Comparison of ENCODE assay signal across 8 cellular contexts in genomic region chr2:181456660-181457120, GRCh38. TPM values are rescaled to one million over a fixed set of nuclear protein-coding genes. Genes with fewer than 3 reads are reported as not detected.
DNase-seq lines count a peak whose midpoint lies in the region; ATAC-seq and TF ChIP-seq lines count a peak whose summit lies in the region.

No MANE protein-coding gene starts in this region.

- ATAC-seq in HG03571 (IDR thresholded peaks at IDR 0.05; ENCODE audit: unreplicated experiment), result peak; percentile 81

- peak overlapping the region; percentile 52 to 84 (median 53) for H3K4me3 ChIP-seq in breast epithelium
- H3K4me3 ChIP-seq in liver (ENCODE audit: low read depth in 1 of 3, low read length in 3 of 3), result peak overlapping the region in 2 of 3 donors; percentile 58 to 61

- peak; percentile 78 for DNase-seq in CD1c-positive myeloid dendritic cell (ENCODE audit: extremely low spot score)
- DNase-seq in GM20000 (ENCODE audit: low spot score), result peak; percentile 67
- peak; percentile 84 for DNase-seq in UCSD-AML1 (lab: John Stamatoyannopoulos, UW; ENCODE audit: unreplicated experiment)
- peak in 1 of 2 donors; percentile 23 for DNase-seq in breast epithelium (ENCODE audit: low spot score in 2 of 2)
- peak; percentile 21 for DNase-seq in stimulated activated CD8-positive, alpha-beta memory T cell treated with anti-CD3 and anti-CD28 coated beads, Interleukin-12 subunit alpha, Interleukin-12 subunit beta, amount 100 ng/mL, for 24 hours (ENCODE audit: extremely low read depth)
- no peak for DNase-seq in ACHN

- H3K27me3 ChIP-seq in breast epithelium (peaks cover 2 to 7% of the 10 kb centered on the region in 2 donors), liver (ENCODE audit: control insufficient read depth in 4 of 4, insufficient read depth in 4 of 4, low read length in 3 of 4) (peaks cover 0 to 4% (median 2%) of the 10 kb centered on the region in 4 donors)

- intact Hi-C loops in breast epithelium (cut with DNase I; ENCODE audit: low total_unique reads), result no loop called here

- no peak for TF ChIP-seq POLR2A in breast epithelium (IDR thresholded peaks at IDR 0.05)

- no peaks in the 10 kb centered on the region for H3K4me1 ChIP-seq in breast epithelium
- peaks cover 4 to 14% (median 9%) of the 10 kb centered on the region in 4 donors for H3K4me1 ChIP-seq in liver (ENCODE audit: control insufficient read depth in 4 of 4, insufficient read depth in 4 of 4, low read length in 3 of 4)

- no peak for TF ChIP-seq RAD21 in liver (IDR thresholded peaks at IDR 0.05)

- in situ Hi-C loops in ACHN (cut with HindIII; ENCODE audit: low pct_ligation_motif_present, low pct_unique_long_range_greater_than_20kb, low sequenced_read_pairs), result no loop called here

- H3K9ac ChIP-seq in liver (ENCODE audit: low read depth in 1 of 2, low read length in 2 of 2), result peak overlapping the region in 1 of 2 donors; percentile 18

- no peaks in the 10 kb centered on the region for H3K9me3 ChIP-seq in breast epithelium
- H3K9me3 ChIP-seq in liver (ENCODE audit: control insufficient read depth in 4 of 4, low read length in 3 of 4), result no peaks in the 10 kb centered on the region

- H3K27ac ChIP-seq in breast epithelium (peak overlapping the region; percentile 3 to 78), liver (ENCODE audit: low read depth in 1 of 2, low read length in 2 of 2) (peak overlapping the region; percentile 77 to 78)

- TF ChIP-seq CTCF in GM20000 (IDR thresholded peaks at IDR 0.05; ENCODE audit: extremely low read depth, missing control alignments) (no peak), breast epithelium (IDR thresholded peaks at IDR 0.05) (no peak), liver (IDR thresholded peaks at IDR 0.05; ENCODE audit: low read depth, low read length, missing input control) (no peak)

- WGBS in liver, result 8% methylated on average over 17 of the region's 17 CpGs

- H3K36me3 ChIP-seq in breast epithelium (no peaks in the 10 kb centered on the region), liver (ENCODE audit: control insufficient read depth in 4 of 4, insufficient read depth in 3 of 4, low read depth in 1 of 4, low read length in 3 of 4) (no peaks in the 10 kb centered on the region)

TF ChIP-seq in liver, 16 proteins besides CTCF, POLR2A, EP300 and RAD21:
- TF ChIP-seq HNF4G (IDR thresholded peaks at IDR 0.05) (no peak), REST (IDR thresholded peaks at IDR 0.05) (no peak), EGR1 (IDR thresholded peaks at IDR 0.05; ENCODE audit: low read depth in 2 of 2) (no peak), ATF3 (IDR thresholded peaks at IDR 0.05) (no peak), GABPA (IDR thresholded peaks at IDR 0.05 in 1 of 2, conservative IDR thresholded peaks at IDR 0.05 in 1 of 2) (no peak), FOXA1 (IDR thresholded peaks at IDR 0.05) (no peak), SP1 (IDR thresholded peaks at IDR 0.05) (no peak), NR2F2 (IDR thresholded peaks at IDR 0.05) (no peak), JUND (IDR thresholded peaks at IDR 0.05) (no peak), FOXA2 (IDR thresholded peaks at IDR 0.05) (no peak), HNF4A (conservative IDR thresholded peaks at IDR 0.05) (no peak), ZBTB33 (IDR thresholded peaks at IDR 0.05) (no peak), MAX (IDR thresholded peaks at IDR 0.05) (no peak), YY1 (IDR thresholded peaks at IDR 0.05) (no peak), TAF1 (conservative IDR thresholded peaks at IDR 0.05) (no peak), RXRA (IDR thresholded peaks at IDR 0.05) (no peak)

RNA-seq across cellular contexts. Expression of gene ITGA4, which starts 0.5 kb away (rescaled TPM):
- total RNA-seq in breast epithelium (10 to 100 TPM in 2 of 3 donors, 1 to 10 TPM in 1; 6.7 to 12.5 (median 11.7) TPM), liver (100 to 1,000 TPM in 1 of 2 donors, 1 to 10 TPM in 1; 6.4 to 142 TPM)
- polyA plus RNA-seq in liver, result 1 to 10 TPM; 1.6 to 1.7 TPM
